ENCODE assay signal across 10 cellular contexts in genomic region chr9:31030741-31031202, GRCh38.
A peak's percentile ranks its signal among the peaks of the same experiment; 100 is the strongest.
DNase-seq lines count a peak whose midpoint lies in the region; ATAC-seq and TF ChIP-seq lines count a peak whose summit lies in the region.
"Had no signal": no experiment of that assay in that cellular context is flagged by ENCODE, and none has a peak within 500 bp of the region (broad histone marks: within the 10 kb centered on the region; RNA-seq: fewer than 3 reads in every experiment).

No MANE protein-coding gene starts in this region.

- no peak for ATAC-seq in esophagus mucosa
- ATAC-seq in GM18519 (IDR thresholded peaks at IDR 0.05; ENCODE audit: low FRiP score, unreplicated experiment): no peak

- H3K36me3 Mint-ChIP-seq in neural crest cell (ENCODE audit: low read depth): no peaks in the 10 kb centered on the region

- H3K4me3 Mint-ChIP-seq in neural crest cell: peak overlapping the region; percentile 20

- intact Hi-C loops in esophagus muscularis mucosa (cut with DNase I): no loop called here

- peak overlapping the region; percentile 4 to 33 (median 28) for H3K4me3 ChIP-seq in esophagus muscularis mucosa

- TF ChIP-seq CTCF in esophagus muscularis mucosa (IDR thresholded peaks at IDR 0.05): no peak
- no peak for TF ChIP-seq CTCF in neural crest cell (conservative IDR thresholded peaks at IDR 0.05)

- DNase-seq in NCI-H2227 treated with DMSO at 0.1 percent for 48 hours (lab: John Stamatoyannopoulos, UW) (peak; percentile 79), esophagus muscularis mucosa (ENCODE audit: extremely low spot score) (no peak), neural crest cell (ENCODE audit: low read depth, low spot score) (peak; percentile 3), AML-193 (lab: John Stamatoyannopoulos, UW) (no peak)
- no peak for DNase-seq in activated CD4-positive, alpha-beta T cell treated with anti-CD3 and anti-CD28 coated beads, Interleukin-2, amount 50 U/mL, for 48 hours
- DNase-seq: amygdala, upper lobe of left lung had no signal

- H3K9me3 ChIP-seq in ES-I3 (ENCODE audit: control insufficient read depth, insufficient read depth, low read length): no peaks in the 10 kb centered on the region
- no peaks in the 10 kb centered on the region for H3K9me3 ChIP-seq in esophagus muscularis mucosa
- H3K9me3 ChIP-seq: upper lobe of left lung had no signal

- H3K4me1 ChIP-seq in ES-I3 (ENCODE audit: insufficient read depth, low read length) (peaks cover 33% of the 10 kb centered on the region), esophagus muscularis mucosa (peaks cover 0 to 11% (median 3%) of the 10 kb centered on the region in 4 donors)

- no peaks in the 10 kb centered on the region for H3K36me3 ChIP-seq in ES-I3 (ENCODE audit: insufficient read depth, low read length)
- H3K36me3 ChIP-seq in esophagus muscularis mucosa: no peaks in the 10 kb centered on the region
- H3K36me3 ChIP-seq: upper lobe of left lung had no signal

- H3K27me3 ChIP-seq in esophagus muscularis mucosa: no peaks in the 10 kb centered on the region
- H3K27me3 ChIP-seq: upper lobe of left lung had no signal

- H3K9ac ChIP-seq in ES-I3 (ENCODE audit: low read depth, low read length): peak overlapping the region; percentile 6; the same call in 1 of the 2 replicates

- peaks cover 39% of the 10 kb centered on the region for H3K4me1 Mint-ChIP-seq in neural crest cell

- H3K27ac Mint-ChIP-seq in neural crest cell (ENCODE audit: unreplicated experiment): no peak overlapping the region

- no peak for TF ChIP-seq POLR2A in esophagus muscularis mucosa (IDR thresholded peaks at IDR 0.05; ENCODE audit: low read depth)

- no peaks in the 10 kb centered on the region for H3K27me3 Mint-ChIP-seq in neural crest cell (ENCODE audit: low read depth)

- no peaks in the 10 kb centered on the region for H3K9me3 Mint-ChIP-seq in neural crest cell

- no peak overlapping the region for H3K27ac ChIP-seq in esophagus muscularis mucosa (replicated peaks in 1 of 4)
- H3K27ac ChIP-seq: upper lobe of left lung had no signal

- no peak for TF ChIP-seq EP300 in esophagus muscularis mucosa (IDR thresholded peaks at IDR 0.05)

- 11% methylated on average over 6 of the region's 6 CpGs for WGBS in esophagus muscularis mucosa

Comparison
In these comparisons a context has a peak if more than half of its experiments do, and no peak if none do; other contexts are left out.
1. DNase-seq: peak in NCI-H2227 treated with DMSO at 0.1 percent for 48 hours (single experiment) and neural crest cell (single experiment); none in esophagus muscularis mucosa (single experiment), AML-193 (0 of 2) and activated CD4-positive, alpha-beta T cell treated with anti-CD3 and anti-CD28 coated beads, Interleukin-2, amount 50 U/mL, for 48 hours (0 of 2).